Comparison of ENCODE assay signal across 8 cellular contexts in the genomic region with DNA sequence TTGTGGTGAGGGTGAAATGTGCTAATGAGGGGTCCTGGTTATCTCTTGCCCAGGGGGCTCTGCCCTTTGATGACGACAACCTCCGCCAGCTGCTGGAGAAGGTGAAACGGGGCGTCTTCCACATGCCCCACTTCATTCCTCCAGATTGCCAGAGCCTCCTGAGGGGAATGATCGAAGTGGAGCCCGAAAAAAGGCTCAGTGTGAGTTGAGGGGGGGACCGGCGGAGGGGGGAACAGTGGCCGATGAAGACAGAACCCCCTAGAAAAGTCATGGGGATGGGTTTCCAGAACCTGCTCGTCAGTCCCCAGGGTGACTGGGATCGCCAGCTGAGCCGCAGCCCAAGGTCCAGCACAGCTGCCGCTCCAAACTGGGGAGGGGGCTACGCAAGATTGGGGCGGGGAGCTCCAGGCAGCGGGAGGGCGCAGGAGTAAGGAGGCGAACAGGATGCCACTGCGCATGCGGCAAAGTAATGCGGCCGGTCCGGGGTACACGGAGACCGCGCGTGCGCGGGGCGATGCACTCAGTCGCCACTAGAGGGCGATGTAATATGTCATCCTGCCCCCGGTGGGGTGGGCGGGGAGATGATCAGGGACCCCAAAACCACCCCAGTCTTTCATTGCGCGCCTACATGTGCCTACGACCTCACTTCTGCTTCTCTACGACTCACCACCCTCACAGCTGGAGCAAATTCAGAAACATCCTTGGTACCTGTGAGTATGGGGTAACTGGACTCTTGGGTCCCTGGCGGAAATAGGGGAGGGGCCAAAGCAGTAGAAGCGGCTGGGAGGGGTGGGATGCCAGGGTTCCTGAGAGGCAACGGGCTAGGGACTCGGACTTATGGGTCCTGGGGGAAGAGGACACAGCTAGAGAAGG. TPM values are rescaled to one million over a fixed set of nuclear protein-coding genes. Genes with fewer than 3 reads are reported as not detected.
A peak's percentile ranks its signal among the peaks of the same experiment; 100 is the strongest.
DNase-seq lines count a peak whose midpoint lies in the region; ATAC-seq, FAIRE-seq and TF ChIP-seq lines count a peak whose summit lies in the region.

No MANE protein-coding gene starts in this region.

- peak overlapping the region; percentile 50 for H3K9ac ChIP-seq in HepG2 (ENCODE audit: insufficient read depth, low read depth, low read length)

- FAIRE-seq in HepG2 (lab: Jason Lieb, UNC), result peak; percentile 69

- no peak for TF ChIP-seq EP300 in HepG2 (IDR thresholded peaks at IDR 0.05; ENCODE audit: low read depth in 2 of 2, low read length in 2 of 2)
- no peak for TF ChIP-seq EP300 in HepG2 (CRISPR knock-in tag; IDR thresholded peaks at IDR 0.05; ENCODE audit: borderline replicate concordance)

- H3K9me3 ChIP-seq in HepG2 (ENCODE audit: low read length), result no peaks in the 10 kb centered on the region

- DNase-seq in NCI-H2227 (lab: John Stamatoyannopoulos, UW; ENCODE audit: unreplicated experiment) (peak; percentile 73), chondrocyte (ENCODE audit: low spot score) (no peak), HepG2 (ENCODE audit: low spot score) (peak; percentile 68), NCI-H446 treated with DMSO at 0.1 percent for 48 hours (lab: John Stamatoyannopoulos, UW) (no peak)
- peak; percentile 97 for DNase-seq in activated CD4-positive, alpha-beta T cell treated with anti-CD3 and anti-CD28 coated beads for 36 hours
- peak; percentile 96 for DNase-seq in stimulated activated CD4-positive, alpha-beta T cell treated with anti-CD3 and anti-CD28 coated beads, Interleukin-4, amount 100 ng/mL, for 24 hours

- peaks cover 0 to 20% of the 10 kb centered on the region in 2 experiments; a peak in 2 of 5 replicates for H3K27me3 ChIP-seq in HepG2 (ENCODE audit: control insufficient read depth in 1 of 2, insufficient read depth in 2 of 2, low read length in 2 of 2)

- H3K4me1 ChIP-seq in HepG2 (ENCODE audit: insufficient read depth, low read length), result peaks cover 29% of the 10 kb centered on the region

- TF ChIP-seq CTCF in GM12872 (IDR thresholded peaks at IDR 0.05; ENCODE audit: insufficient read depth, low read depth, low read length), result peak; percentile 98
- peak; percentile 97 for TF ChIP-seq CTCF in chondrocyte (IDR thresholded peaks at IDR 0.05)
- TF ChIP-seq CTCF in HepG2 (CRISPR knock-in tag; IDR thresholded peaks at IDR 0.05), result peak; percentile 97

- no peak overlapping the region for H3K27ac ChIP-seq in HepG2 (ENCODE audit: extremely low read length, insufficient read depth, low read length)

- peak in 1 of 2 experiments; percentile 48; a peak in 1 of 4 replicates for TF ChIP-seq POLR2A in HepG2 (IDR thresholded peaks at IDR 0.05; ENCODE audit: insufficient read depth in 1 of 2, low read depth in 2 of 2, low read length in 2 of 2)

- H3K27ac Mint-ChIP-seq in activated CD4-positive, alpha-beta T cell treated with anti-CD3 and anti-CD28 coated beads for 36 hours, result peak overlapping the region; percentile 90
- peak overlapping the region; percentile 45 for H3K27ac Mint-ChIP-seq in chondrocyte (ENCODE audit: unreplicated experiment)

- H3K4me3 Mint-ChIP-seq in activated CD4-positive, alpha-beta T cell treated with anti-CD3 and anti-CD28 coated beads for 36 hours, result peak overlapping the region; percentile 81
- H3K4me3 Mint-ChIP-seq in chondrocyte (ENCODE audit: unreplicated experiment), result peak overlapping the region; percentile 64

- H3K79me2 ChIP-seq in HepG2 (ENCODE audit: insufficient read depth, low read length), result no peaks in the 10 kb centered on the region

- peak overlapping the region; percentile 54 for H2AFZ ChIP-seq in HepG2 (ENCODE audit: low read length)

- H3K36me3 ChIP-seq in HepG2 (replicated peaks in 1 of 2; ENCODE audit: control insufficient read depth in 1 of 2, insufficient read depth in 2 of 2, low read length in 2 of 2), result no peaks in the 10 kb centered on the region

- no peaks in the 10 kb centered on the region for H3K27me3 Mint-ChIP-seq in activated CD4-positive, alpha-beta T cell treated with anti-CD3 and anti-CD28 coated beads for 36 hours
- H3K27me3 Mint-ChIP-seq in chondrocyte (ENCODE audit: low read depth), result no peaks in the 10 kb centered on the region

- POLR2A ChIA-PET in activated CD4-positive, alpha-beta T cell treated with anti-CD3 and anti-CD28 coated beads for 36 hours (lab: Charles Lee), result interaction anchor here (0.8 kb wide), 1 partner anchor 37 kb away, joined by 3 read pairs; no protein-coding TSS in a partner anchor
- POLR2A ChIA-PET in HepG2 (lab: Yijun Ruan, JAX), result interaction anchor here (0.6 to 2.2 kb wide), 14 partner anchors 10 to 119 kb away, joined by 3 to 15 read pairs (median 5); a partner anchor contains a TSS

- intact Hi-C loops in activated CD4-positive, alpha-beta T cell treated with anti-CD3 and anti-CD28 coated beads for 36 hours (cut with DNase I, micrococcal nuclease), result loop anchor here (1.0 to 5.0 kb wide), 7 partner anchors 21 to 117 kb away; a partner anchor contains a TSS
- intact Hi-C loops in HepG2 (cut with micrococcal nuclease; ENCODE audit: unreplicated experiment), result loop anchor here (1.0 kb wide), 2 partner anchors 38 to 84 kb away; a partner anchor contains a TSS

- WGBS in HepG2 (ENCODE audit: low lambda C conversion rate), result 8% methylated on average over 16 of the region's 42 CpGs

- H3K9me3 Mint-ChIP-seq in activated CD4-positive, alpha-beta T cell treated with anti-CD3 and anti-CD28 coated beads for 36 hours (ENCODE audit: low read depth), result no peaks in the 10 kb centered on the region
- no peaks in the 10 kb centered on the region for H3K9me3 Mint-ChIP-seq in chondrocyte (ENCODE audit: low read depth)

- peaks cover 6% of the 10 kb centered on the region for H3K4me1 Mint-ChIP-seq in activated CD4-positive, alpha-beta T cell treated with anti-CD3 and anti-CD28 coated beads for 36 hours
- H3K4me1 Mint-ChIP-seq in chondrocyte (ENCODE audit: low read depth), result peaks cover 9% of the 10 kb centered on the region

- peak overlapping the region; percentile 55 to 75 (median 72) for H3K4me3 ChIP-seq in HepG2 (replicated peaks in 1 of 3; ENCODE audit: insufficient read depth in 1 of 3, low read depth in 2 of 3, low read length in 3 of 3)

- H4K20me1 ChIP-seq in HepG2 (ENCODE audit: insufficient read depth, low read length), result no peaks in the 10 kb centered on the region

- H3K4me2 ChIP-seq in HepG2 (ENCODE audit: low read depth, low read length), result peak overlapping the region; percentile 96

- peak; percentile 78 for TF ChIP-seq RAD21 in HepG2 (CRISPR knock-in tag; IDR thresholded peaks at IDR 0.05)

- CTCF ChIA-PET in activated CD4-positive, alpha-beta T cell treated with anti-CD3 and anti-CD28 coated beads for 36 hours (lab: Charles Lee), result interaction anchor here (0.6 to 3.1 kb wide), 21 partner anchors 9 to 202 kb away, joined by 3 to 13 read pairs (median 3); a partner anchor contains a TSS
- CTCF ChIA-PET in HepG2 (lab: Yijun Ruan, JAX; ENCODE audit: low intra/inter-chr PET ratio, low total read pairs), result interaction anchor here (1.2 to 1.8 kb wide), 2 partner anchors 38 to 116 kb away, joined by 3 to 9 read pairs; a partner anchor contains a TSS

- no TSS peak for BruUV-seq in HepG2 (replicated peaks; lab: Mats Ljungman, UMichigan)

- in situ Hi-C loops in HepG2 (cut with HindIII; ENCODE audit: extremely low pct_ligation_motif_present, low pct_unique_long_range_greater_than_20kb), result loop anchor here (5.0 kb wide), 1 partner anchor 116 kb away; no protein-coding TSS in a partner anchor

- H3K36me3 Mint-ChIP-seq in activated CD4-positive, alpha-beta T cell treated with anti-CD3 and anti-CD28 coated beads for 36 hours (ENCODE audit: low read depth), result no peaks in the 10 kb centered on the region
- H3K36me3 Mint-ChIP-seq in chondrocyte (ENCODE audit: low read depth), result peaks cover 15% of the 10 kb centered on the region

- peak; percentile 65 for ATAC-seq in HG03045 (IDR thresholded peaks at IDR 0.05; ENCODE audit: unreplicated experiment)
- peak; percentile 90 for ATAC-seq in activated CD4-positive, alpha-beta T cell treated with anti-CD3 and anti-CD28 coated beads for 36 hours
- peak; percentile 75 for ATAC-seq in HepG2

RNA-seq across cellular contexts. Expression of a gene that starts 17.9 kb away (rescaled TPM):
- 1 to 10 TPM; 4.1 to 4.5 TPM for total RNA-seq in activated CD4-positive, alpha-beta T cell treated with anti-CD3 and anti-CD28 coated beads for 36 hours
- total RNA-seq in chondrocyte, result 14.0 to 15.9 TPM (median 15.3 TPM) in 3 replicates
- 0.18 TPM in 1 of 2 replicates, not detected in the other for total RNA-seq in HepG2 (2016; rRNA removed; fragmentation: Illumina TruSeq; extraction: Trizol)
- not detected in 2 replicates for total RNA-seq in HepG2 (2016; cell fraction: cytosol; rRNA removed; fragmentation: Illumina TruSeq; extraction: Trizol; ENCODE audit: low read depth)
- 0.19 TPM in 1 of 2 replicates, not detected in the other for total RNA-seq in HepG2 (2016; cell fraction: insoluble cytoplasmic fraction; rRNA removed; fragmentation: Illumina TruSeq; extraction: Trizol)
- 0.10 and 0.25 TPM in 2 replicates for total RNA-seq in HepG2 (2016; cell fraction: membrane; rRNA removed; fragmentation: Illumina TruSeq; extraction: Trizol)
- 0.60 TPM in 1 of 2 replicates, not detected in the other for total RNA-seq in HepG2 (2016; cell fraction: nucleus; rRNA removed; fragmentation: Illumina TruSeq; extraction: Trizol)
- 1.2 and 1.9 TPM in 2 replicates for polyA plus RNA-seq in HepG2 (2011; rRNA removed)
- 0.75 and 1.1 TPM in 2 replicates for polyA plus RNA-seq in HepG2 (2011; cell fraction: cytosol; rRNA removed)
- polyA plus RNA-seq in HepG2 (2011; cell fraction: nucleus; rRNA removed), result 8.1 and 12.7 TPM in 2 replicates
- polyA plus RNA-seq in HepG2 (2012), result 0.74 and 1.1 TPM in 2 replicates
- 0.14 and 0.17 TPM in 2 replicates for polyA plus RNA-seq in HepG2 (2016; cell fraction: cytosol; fragmentation: Illumina TruSeq; extraction: Trizol; ENCODE audit: low read depth)
- 0.20 and 0.44 TPM in 2 replicates for polyA plus RNA-seq in HepG2 (2016; cell fraction: insoluble cytoplasmic fraction; fragmentation: Illumina TruSeq; extraction: Trizol; ENCODE audit: low read depth)
- polyA plus RNA-seq in HepG2 (2016; cell fraction: membrane; fragmentation: Illumina TruSeq; extraction: Trizol; ENCODE audit: low read depth), result 0.09 and 0.25 TPM in 2 replicates
- 0.68 and 0.79 TPM in 2 replicates for polyA plus RNA-seq in HepG2 (2016; cell fraction: nucleus; fragmentation: Illumina TruSeq; extraction: Trizol; ENCODE audit: insufficient read depth, low read depth)
- polyA minus RNA-seq in HepG2 (2011; rRNA and poly(A)+ RNA removed; ENCODE audit: low replicate concordance), result 0.72 and 1.3 TPM in 2 replicates
- polyA minus RNA-seq in HepG2 (2011; cell fraction: cytosol; rRNA and poly(A)+ RNA removed), result not detected in 2 replicates
- 1.0 and 1.2 TPM in 2 replicates for polyA minus RNA-seq in HepG2 (2011; cell fraction: nucleus; rRNA and poly(A)+ RNA removed)

RNA-seq across cellular contexts. Expression of a gene that starts 21.8 kb away (rescaled TPM):
- 10 to 100 TPM; 41.1 to 45.2 TPM for total RNA-seq in activated CD4-positive, alpha-beta T cell treated with anti-CD3 and anti-CD28 coated beads for 36 hours
- total RNA-seq in chondrocyte (22.7 to 30.3 TPM (median 24.2 TPM) in 3 replicates), HepG2 (2016; rRNA removed; fragmentation: Illumina TruSeq; extraction: Trizol) (33.7 and 35.9 TPM in 2 replicates)
- 3.9 TPM in 2 replicates for total RNA-seq in HepG2 (2016; cell fraction: cytosol; rRNA removed; fragmentation: Illumina TruSeq; extraction: Trizol; ENCODE audit: low read depth)
- 32.9 and 34.5 TPM in 2 replicates for total RNA-seq in HepG2 (2016; cell fraction: insoluble cytoplasmic fraction; rRNA removed; fragmentation: Illumina TruSeq; extraction: Trizol)
- 8.1 and 8.5 TPM in 2 replicates for total RNA-seq in HepG2 (2016; cell fraction: membrane; rRNA removed; fragmentation: Illumina TruSeq; extraction: Trizol)
- 14.3 and 15.8 TPM in 2 replicates for total RNA-seq in HepG2 (2016; cell fraction: nucleus; rRNA removed; fragmentation: Illumina TruSeq; extraction: Trizol)
- polyA plus RNA-seq in HepG2 (2011; rRNA removed), result 22.3 and 25.7 TPM in 2 replicates
- 19.2 and 35.4 TPM in 2 replicates for polyA plus RNA-seq in HepG2 (2011; cell fraction: cytosol; rRNA removed)
- 19.5 and 22.1 TPM in 2 replicates for polyA plus RNA-seq in HepG2 (2011; cell fraction: nucleus; rRNA removed)
- 14.9 and 21.2 TPM in 2 replicates for polyA plus RNA-seq in HepG2 (2012)
- polyA plus RNA-seq in HepG2 (2016; cell fraction: cytosol; fragmentation: Illumina TruSeq; extraction: Trizol; ENCODE audit: low read depth), result 5.6 and 5.7 TPM in 2 replicates
- 53.4 and 56.0 TPM in 2 replicates for polyA plus RNA-seq in HepG2 (2016; cell fraction: insoluble cytoplasmic fraction; fragmentation: Illumina TruSeq; extraction: Trizol; ENCODE audit: low read depth)
- polyA plus RNA-seq in HepG2 (2016; cell fraction: membrane; fragmentation: Illumina TruSeq; extraction: Trizol; ENCODE audit: low read depth), result 8.9 and 9.7 TPM in 2 replicates
- polyA plus RNA-seq in HepG2 (2016; cell fraction: nucleus; fragmentation: Illumina TruSeq; extraction: Trizol; ENCODE audit: insufficient read depth, low read depth), result 26.8 and 27.6 TPM in 2 replicates
- 33.2 and 42.3 TPM in 2 replicates for polyA minus RNA-seq in HepG2 (2011; rRNA and poly(A)+ RNA removed; ENCODE audit: low replicate concordance)
- polyA minus RNA-seq in HepG2 (2011; cell fraction: cytosol; rRNA and poly(A)+ RNA removed), result 15.9 and 23.8 TPM in 2 replicates
- 4.6 and 6.1 TPM in 2 replicates for polyA minus RNA-seq in HepG2 (2011; cell fraction: nucleus; rRNA and poly(A)+ RNA removed)

RNA-seq across cellular contexts. Expression of a gene that starts 23.4 kb away (rescaled TPM):
- not detected for total RNA-seq in activated CD4-positive, alpha-beta T cell treated with anti-CD3 and anti-CD28 coated beads for 36 hours
- total RNA-seq in chondrocyte, result not detected in 3 replicates
- 0.74 and 1.3 TPM in 2 replicates for total RNA-seq in HepG2 (2016; rRNA removed; fragmentation: Illumina TruSeq; extraction: Trizol)
- 0.79 and 1.0 TPM in 2 replicates for total RNA-seq in HepG2 (2016; cell fraction: cytosol; rRNA removed; fragmentation: Illumina TruSeq; extraction: Trizol; ENCODE audit: low read depth)
- total RNA-seq in HepG2 (2016; cell fraction: insoluble cytoplasmic fraction; rRNA removed; fragmentation: Illumina TruSeq; extraction: Trizol), result 0.70 and 1.0 TPM in 2 replicates
- 0.62 and 0.77 TPM in 2 replicates for total RNA-seq in HepG2 (2016; cell fraction: membrane; rRNA removed; fragmentation: Illumina TruSeq; extraction: Trizol)
- total RNA-seq in HepG2 (2016; cell fraction: nucleus; rRNA removed; fragmentation: Illumina TruSeq; extraction: Trizol), result 0.84 and 1.5 TPM in 2 replicates
- 1.8 and 2.9 TPM in 2 replicates for polyA plus RNA-seq in HepG2 (2011; rRNA removed)
- 2.4 and 2.5 TPM in 2 replicates for polyA plus RNA-seq in HepG2 (2011; cell fraction: cytosol; rRNA removed)
- 6.2 and 7.0 TPM in 2 replicates for polyA plus RNA-seq in HepG2 (2011; cell fraction: nucleus; rRNA removed)
- 3.3 and 3.4 TPM in 2 replicates for polyA plus RNA-seq in HepG2 (2012)
- polyA plus RNA-seq in HepG2 (2016; cell fraction: cytosol; fragmentation: Illumina TruSeq; extraction: Trizol; ENCODE audit: low read depth), result 0.33 and 0.50 TPM in 2 replicates
- 0.37 and 0.74 TPM in 2 replicates for polyA plus RNA-seq in HepG2 (2016; cell fraction: insoluble cytoplasmic fraction; fragmentation: Illumina TruSeq; extraction: Trizol; ENCODE audit: low read depth)
- 0.28 and 1.2 TPM in 2 replicates for polyA plus RNA-seq in HepG2 (2016; cell fraction: membrane; fragmentation: Illumina TruSeq; extraction: Trizol; ENCODE audit: low read depth)
- 1.7 and 1.9 TPM in 2 replicates for polyA plus RNA-seq in HepG2 (2016; cell fraction: nucleus; fragmentation: Illumina TruSeq; extraction: Trizol; ENCODE audit: insufficient read depth, low read depth)
- polyA minus RNA-seq in HepG2 (2011; rRNA and poly(A)+ RNA removed; ENCODE audit: low replicate concordance), result 5.1 TPM in 1 of 2 replicates, not detected in the other
- 1.9 and 2.7 TPM in 2 replicates for polyA minus RNA-seq in HepG2 (2011; cell fraction: cytosol; rRNA and poly(A)+ RNA removed)
- 1.4 and 1.5 TPM in 2 replicates for polyA minus RNA-seq in HepG2 (2011; cell fraction: nucleus; rRNA and poly(A)+ RNA removed)

RNA-seq across cellular contexts. Expression of a gene that starts 38.0 kb away (rescaled TPM):
- total RNA-seq in activated CD4-positive, alpha-beta T cell treated with anti-CD3 and anti-CD28 coated beads for 36 hours, result 10 to 100 TPM; 27.5 to 32.3 TPM
- total RNA-seq in chondrocyte (9.5 to 14.6 TPM (median 9.7 TPM) in 3 replicates), HepG2 (2016; rRNA removed; fragmentation: Illumina TruSeq; extraction: Trizol) (2.1 and 5.5 TPM in 2 replicates)
- total RNA-seq in HepG2 (2016; cell fraction: cytosol; rRNA removed; fragmentation: Illumina TruSeq; extraction: Trizol; ENCODE audit: low read depth), result 1.8 and 2.2 TPM in 2 replicates
- total RNA-seq in HepG2 (2016; cell fraction: insoluble cytoplasmic fraction; rRNA removed; fragmentation: Illumina TruSeq; extraction: Trizol), result 1.8 and 4.7 TPM in 2 replicates
- total RNA-seq in HepG2 (2016; cell fraction: membrane; rRNA removed; fragmentation: Illumina TruSeq; extraction: Trizol), result 3.9 and 4.5 TPM in 2 replicates
- 5.3 and 6.2 TPM in 2 replicates for total RNA-seq in HepG2 (2016; cell fraction: nucleus; rRNA removed; fragmentation: Illumina TruSeq; extraction: Trizol)
- polyA plus RNA-seq in HepG2 (2011; rRNA removed), result 9.0 and 11.8 TPM in 2 replicates
- polyA plus RNA-seq in HepG2 (2011; cell fraction: cytosol; rRNA removed), result 6.6 and 8.7 TPM in 2 replicates
- 46.8 and 58.8 TPM in 2 replicates for polyA plus RNA-seq in HepG2 (2011; cell fraction: nucleus; rRNA removed)
- polyA plus RNA-seq in HepG2 (2012), result 10.0 and 13.2 TPM in 2 replicates
- 1.3 and 1.4 TPM in 2 replicates for polyA plus RNA-seq in HepG2 (2016; cell fraction: cytosol; fragmentation: Illumina TruSeq; extraction: Trizol; ENCODE audit: low read depth)
- 2.6 and 4.4 TPM in 2 replicates for polyA plus RNA-seq in HepG2 (2016; cell fraction: insoluble cytoplasmic fraction; fragmentation: Illumina TruSeq; extraction: Trizol; ENCODE audit: low read depth)
- polyA plus RNA-seq in HepG2 (2016; cell fraction: membrane; fragmentation: Illumina TruSeq; extraction: Trizol; ENCODE audit: low read depth), result 2.5 and 3.8 TPM in 2 replicates
- polyA plus RNA-seq in HepG2 (2016; cell fraction: nucleus; fragmentation: Illumina TruSeq; extraction: Trizol; ENCODE audit: insufficient read depth, low read depth), result 14.7 and 16.2 TPM in 2 replicates
- 9.0 and 17.8 TPM in 2 replicates for polyA minus RNA-seq in HepG2 (2011; rRNA and poly(A)+ RNA removed; ENCODE audit: low replicate concordance)
- polyA minus RNA-seq in HepG2 (2011; cell fraction: cytosol; rRNA and poly(A)+ RNA removed), result 4.7 and 5.3 TPM in 2 replicates
- 7.0 and 12.1 TPM in 2 replicates for polyA minus RNA-seq in HepG2 (2011; cell fraction: nucleus; rRNA and poly(A)+ RNA removed)

RNA-seq across cellular contexts. Expression of a gene that starts 42.9 kb away (rescaled TPM):
- total RNA-seq in activated CD4-positive, alpha-beta T cell treated with anti-CD3 and anti-CD28 coated beads for 36 hours, result 100 to 1,000 TPM; 177 to 201 TPM
- 47.6 to 58.4 TPM (median 49.9 TPM) in 3 replicates for total RNA-seq in chondrocyte
- 23.0 and 25.8 TPM in 2 replicates for total RNA-seq in HepG2 (2016; rRNA removed; fragmentation: Illumina TruSeq; extraction: Trizol)
- 6.5 and 7.1 TPM in 2 replicates for total RNA-seq in HepG2 (2016; cell fraction: cytosol; rRNA removed; fragmentation: Illumina TruSeq; extraction: Trizol; ENCODE audit: low read depth)
- 18.2 and 27.7 TPM in 2 replicates for total RNA-seq in HepG2 (2016; cell fraction: insoluble cytoplasmic fraction; rRNA removed; fragmentation: Illumina TruSeq; extraction: Trizol)
- 22.9 and 23.1 TPM in 2 replicates for total RNA-seq in HepG2 (2016; cell fraction: membrane; rRNA removed; fragmentation: Illumina TruSeq; extraction: Trizol)
- total RNA-seq in HepG2 (2016; cell fraction: nucleus; rRNA removed; fragmentation: Illumina TruSeq; extraction: Trizol), result 20.2 and 25.1 TPM in 2 replicates
- polyA plus RNA-seq in HepG2 (2011; rRNA removed), result 54.0 and 75.7 TPM in 2 replicates
- 44.7 and 48.8 TPM in 2 replicates for polyA plus RNA-seq in HepG2 (2011; cell fraction: cytosol; rRNA removed)
- 190 and 211 TPM in 2 replicates for polyA plus RNA-seq in HepG2 (2011; cell fraction: nucleus; rRNA removed)
- polyA plus RNA-seq in HepG2 (2012), result 51.7 and 56.8 TPM in 2 replicates
- 8.4 and 9.7 TPM in 2 replicates for polyA plus RNA-seq in HepG2 (2016; cell fraction: cytosol; fragmentation: Illumina TruSeq; extraction: Trizol; ENCODE audit: low read depth)
- polyA plus RNA-seq in HepG2 (2016; cell fraction: insoluble cytoplasmic fraction; fragmentation: Illumina TruSeq; extraction: Trizol; ENCODE audit: low read depth), result 27.5 and 36.1 TPM in 2 replicates
- polyA plus RNA-seq in HepG2 (2016; cell fraction: membrane; fragmentation: Illumina TruSeq; extraction: Trizol; ENCODE audit: low read depth), result 20.6 and 23.5 TPM in 2 replicates
- 73.4 and 77.9 TPM in 2 replicates for polyA plus RNA-seq in HepG2 (2016; cell fraction: nucleus; fragmentation: Illumina TruSeq; extraction: Trizol; ENCODE audit: insufficient read depth, low read depth)
- polyA minus RNA-seq in HepG2 (2011; rRNA and poly(A)+ RNA removed; ENCODE audit: low replicate concordance), result 112 and 140 TPM in 2 replicates
- polyA minus RNA-seq in HepG2 (2011; cell fraction: cytosol; rRNA and poly(A)+ RNA removed), result 48.9 and 57.3 TPM in 2 replicates
- 48.9 and 67.0 TPM in 2 replicates for polyA minus RNA-seq in HepG2 (2011; cell fraction: nucleus; rRNA and poly(A)+ RNA removed)

Comparison
In these comparisons a context has a peak if more than half of its experiments do, and no peak if none do; other contexts are left out.
1. DNase-seq: peak in NCI-H2227 (single experiment), activated CD4-positive, alpha-beta T cell treated with anti-CD3 and anti-CD28 coated beads for 36 hours (single experiment), HepG2 (single experiment) and stimulated activated CD4-positive, alpha-beta T cell treated with anti-CD3 and anti-CD28 coated beads, Interleukin-4, amount 100 ng/mL, for 24 hours (single experiment); none in chondrocyte (single experiment) and NCI-H446 treated with DMSO at 0.1 percent for 48 hours (single experiment).
2. Peak in every context shown above with its lines, with median percentiles within 50 percentile points of each other: CTCF ChIP-seq and ATAC-seq.